ENCODE assay signal across 9 cellular contexts in the genomic region with DNA sequence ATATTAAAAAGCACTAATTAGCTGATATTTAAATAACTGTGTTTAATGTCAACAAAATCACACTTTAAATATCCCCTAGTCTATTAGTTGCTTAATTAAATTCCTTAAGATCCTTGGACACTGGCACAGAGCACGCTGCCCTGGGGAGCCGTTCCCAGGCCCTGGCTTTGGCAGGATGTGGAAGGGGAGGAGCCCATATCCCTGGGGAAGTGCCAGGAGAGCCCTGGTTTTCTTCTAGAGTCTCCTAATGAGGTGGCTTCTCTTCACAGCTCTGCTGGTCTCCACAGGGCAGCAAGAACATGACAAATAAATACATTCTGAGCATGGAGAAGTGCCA. TPM values are rescaled to one million over a fixed set of nuclear protein-coding genes. Genes with fewer than 3 reads are reported as not detected.
DNase-seq lines count a peak whose midpoint lies in the region; ATAC-seq and TF ChIP-seq lines count a peak whose summit lies in the region.
"Had no signal": no experiment of that assay in that cellular context is flagged by ENCODE, and none has a peak within 500 bp of the region (broad histone marks: within the 10 kb centered on the region; RNA-seq: fewer than 3 reads in every experiment).

No MANE protein-coding gene starts in this region.

- H3K27ac ChIP-seq in coronary artery: peak overlapping the region; percentile 46 to 54

- POLR2A ChIA-PET in AG04449 (lab: Yijun Ruan, JAX): no interaction called here

- peak overlapping the region; percentile 96 for H3K27ac Mint-ChIP-seq in mesothelial cell of epicardium

- H3K27me3 Mint-ChIP-seq in mesothelial cell of epicardium (ENCODE audit: low read depth): no peaks in the 10 kb centered on the region
- H3K27me3 Mint-ChIP-seq: CD8-positive, alpha-beta memory T cell had no signal

- H3K4me1 Mint-ChIP-seq in mesothelial cell of epicardium: peaks cover 59% of the 10 kb centered on the region

- CTCF ChIA-PET in AG04449 (lab: Yijun Ruan, JAX): interaction anchor here (1.3 to 2.2 kb wide), 2 partner anchors 13 to 83 kb away, joined by 3 to 5 read pairs; no protein-coding TSS in a partner anchor

- H3K36me3 Mint-ChIP-seq in mesothelial cell of epicardium: peaks cover 6% of the 10 kb centered on the region
- H3K36me3 Mint-ChIP-seq: CD8-positive, alpha-beta memory T cell had no signal

- TF ChIP-seq CTCF in AG04449 (IDR thresholded peaks at IDR 0.05; ENCODE audit: insufficient read depth, low read length, missing control alignments) (no peak), coronary artery (IDR thresholded peaks at IDR 0.05) (no peak), mesothelial cell of epicardium (IDR thresholded peaks at IDR 0.05; ENCODE audit: unreplicated experiment) (no peak)

- peaks cover 3% of the 10 kb centered on the region for H3K9me3 Mint-ChIP-seq in mesothelial cell of epicardium
- H3K9me3 Mint-ChIP-seq: CD8-positive, alpha-beta memory T cell had no signal

- H3K4me3 ChIP-seq in AG04449 (ENCODE audit: low read depth, low read length): no peak overlapping the region
- no peak overlapping the region for H3K4me3 ChIP-seq in coronary artery

- no peak for ATAC-seq in GM21447 (IDR thresholded peaks at IDR 0.05; ENCODE audit: unreplicated experiment)
- no peak for ATAC-seq in GM18519 (IDR thresholded peaks at IDR 0.05; ENCODE audit: low FRiP score, unreplicated experiment)
- ATAC-seq in HG02642 (IDR thresholded peaks at IDR 0.05; ENCODE audit: poor library complexity, unreplicated experiment): no peak

- DNase-seq in AG04449 (ENCODE audit: low read depth, low spot score) (peak; percentile 19), NCI-H2029 (lab: John Stamatoyannopoulos, UW) (peak; percentile 70), coronary artery (ENCODE audit: low spot score) (no peak), mesothelial cell of epicardium (ENCODE audit: low spot score in 2 of 2, unreplicated experiment in 2 of 2) (no peak), cerebellar nuclear complex (lab: John Stamatoyannopoulos, UW) (no peak)
- DNase-seq: CD8-positive, alpha-beta memory T cell had no signal

- no peak overlapping the region for H3K4me3 Mint-ChIP-seq in mesothelial cell of epicardium
- H3K4me3 Mint-ChIP-seq: CD8-positive, alpha-beta memory T cell had no signal

RNA-seq across cellular contexts. Expression of gene SIL1, which starts 50.5 kb away (rescaled TPM):
- 46.2 to 55.4 TPM (median 51.2 TPM) in 3 replicates for total RNA-seq in mesothelial cell of epicardium

Comparison
In these comparisons a context has a peak if more than half of its experiments do, and no peak if none do; other contexts are left out.
1. DNase-seq: peak in AG04449 (single experiment) and NCI-H2029 (single experiment); none in coronary artery (single experiment), mesothelial cell of epicardium (0 of 2) and cerebellar nuclear complex (0 of 2).